ENCODE assay signal across 23 cellular contexts in the genomic region with DNA sequence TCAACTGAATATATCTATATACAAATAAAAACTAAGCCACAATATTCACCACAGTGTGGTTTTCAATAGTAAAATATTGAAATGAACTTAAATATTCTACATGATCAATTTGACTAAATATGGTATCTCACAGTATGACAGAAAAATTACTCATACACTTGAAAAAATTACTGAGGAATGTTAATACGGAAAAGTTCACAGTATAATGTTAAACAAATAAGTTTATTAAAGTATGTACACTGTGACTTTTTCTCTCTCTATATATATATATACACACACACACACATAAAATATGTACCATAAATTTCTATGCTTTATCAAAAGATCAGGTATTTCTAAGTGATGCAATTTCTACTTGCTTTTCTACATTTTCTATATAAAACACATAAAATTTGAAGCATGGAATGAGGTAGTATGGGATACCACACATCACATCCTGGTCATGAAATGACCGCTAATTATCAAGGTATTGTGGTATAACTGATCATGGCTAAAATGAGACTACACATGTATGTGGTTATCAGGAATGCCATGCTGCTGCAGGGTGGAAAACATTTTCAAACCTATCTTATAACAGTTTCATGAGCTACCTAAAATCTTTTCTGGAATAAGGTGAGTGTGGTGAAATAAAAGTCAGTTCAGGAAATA.
"Had no signal": no experiment of that assay in that cellular context is flagged by ENCODE, and none has a peak within 500 bp of the region (broad histone marks: within the 10 kb centered on the region; RNA-seq: fewer than 3 reads in every experiment).

No MANE protein-coding gene starts in this region.

- H3K4me3 Mint-ChIP-seq: activated T-cell treated with anti-CD3 and anti-CD28 coated beads, Interleukin-2, amount 50 U/mL, for 72 hours; immature natural killer cell; naive thymus-derived CD4-positive, alpha-beta T cell; stimulated activated memory B cell treated with anti-CD40 and anti-IgM and Interleukin-4, amounts not matched to agents 10 μg/mL and 1 μg/mL and 100 μg/mL, for 72 hours had no signal

- H3K4me1 ChIP-seq: right lobe of liver had no signal

- H3K36me3 Mint-ChIP-seq: immature natural killer cell; naive thymus-derived CD4-positive, alpha-beta T cell; stimulated activated memory B cell treated with anti-CD40 and anti-IgM and Interleukin-4, amounts not matched to agents 10 μg/mL and 1 μg/mL and 100 μg/mL, for 72 hours had no signal

- H3K9me3 Mint-ChIP-seq: activated T-cell treated with anti-CD3 and anti-CD28 coated beads, Interleukin-2, amount 50 U/mL, for 72 hours; immature natural killer cell; naive thymus-derived CD4-positive, alpha-beta T cell; stimulated activated memory B cell treated with anti-CD40 and anti-IgM and Interleukin-4, amounts not matched to agents 10 μg/mL and 1 μg/mL and 100 μg/mL, for 72 hours had no signal

- H3K4me1 Mint-ChIP-seq: naive thymus-derived CD4-positive, alpha-beta T cell; stimulated activated memory B cell treated with anti-CD40 and anti-IgM and Interleukin-4, amounts not matched to agents 10 μg/mL and 1 μg/mL and 100 μg/mL, for 72 hours had no signal

- H3K4me3 ChIP-seq: cardiac muscle cell, coronary artery, gastrocnemius medialis, heart right ventricle, mucosa of descending colon, pancreas, right lobe of liver, testis, upper lobe of left lung had no signal

- H3K36me3 ChIP-seq: cardiac muscle cell, gastrocnemius medialis, pancreas, right lobe of liver, WERI-Rb-1 had no signal

- FAIRE-seq: endometrium had no signal

- H3K27ac ChIP-seq: cardiac muscle cell, coronary artery, gastrocnemius medialis, heart right ventricle, pancreas, right lobe of liver, testis, upper lobe of left lung, WERI-Rb-1 had no signal

- ATAC-seq: activated T-cell treated with anti-CD3 and anti-CD28 coated beads, Interleukin-2, amount 50 U/mL, for 72 hours; gastrocnemius medialis; heart right ventricle; left cardiac atrium; mucosa of descending colon; naive thymus-derived CD4-positive, alpha-beta T cell; pancreas; right lobe of liver; stimulated activated memory B cell treated with anti-CD40 and anti-IgM and Interleukin-4, amounts not matched to agents 10 μg/mL and 1 μg/mL and 100 μg/mL, for 72 hours had no signal

- H3K9me3 ChIP-seq: gastrocnemius medialis, heart right ventricle, mucosa of descending colon, right lobe of liver, testis, upper lobe of left lung had no signal

- H3K27ac Mint-ChIP-seq: activated T-cell treated with anti-CD3 and anti-CD28 coated beads, Interleukin-2, amount 50 U/mL, for 72 hours; immature natural killer cell; naive thymus-derived CD4-positive, alpha-beta T cell; stimulated activated memory B cell treated with anti-CD40 and anti-IgM and Interleukin-4, amounts not matched to agents 10 μg/mL and 1 μg/mL and 100 μg/mL, for 72 hours had no signal

- DNase-seq: activated CD4-positive, alpha-beta T cell treated with anti-CD3 and anti-CD28 coated beads for 1 hour; activated effector memory CD4-positive, alpha-beta T cell treated with anti-CD3 and anti-CD28 coated beads, Interleukin-2, amount 50 U/mL, for 16 hours; activated naive CD4-positive, alpha-beta T cell treated with anti-CD3 and anti-CD28 coated beads, Interleukin-2, amount 50 U/mL, for 16 hours; activated T-cell treated with anti-CD3 and anti-CD28 coated beads, Interleukin-2, amount 50 U/mL, for 72 hours; erythroblast; gastrocnemius medialis; heart right ventricle; immature natural killer cell; left cardiac atrium; mesenchymal stem cell; mucosa of descending colon; naive thymus-derived CD4-positive, alpha-beta T cell; pancreas; right lobe of liver; stimulated activated CD4-positive, alpha-beta T cell treated with anti-CD3 and anti-CD28 coated beads, Interleukin-4, amount 100 ng/mL, for 4 hours; T-helper 2 cell; testis; upper lobe of left lung; WERI-Rb-1 had no signal

- H3K27me3 ChIP-seq: cardiac muscle cell, gastrocnemius medialis, heart right ventricle, pancreas, right lobe of liver, testis, upper lobe of left lung had no signal
